17 cellular contexts compared by ENCODE assay signal in the genomic region with DNA sequence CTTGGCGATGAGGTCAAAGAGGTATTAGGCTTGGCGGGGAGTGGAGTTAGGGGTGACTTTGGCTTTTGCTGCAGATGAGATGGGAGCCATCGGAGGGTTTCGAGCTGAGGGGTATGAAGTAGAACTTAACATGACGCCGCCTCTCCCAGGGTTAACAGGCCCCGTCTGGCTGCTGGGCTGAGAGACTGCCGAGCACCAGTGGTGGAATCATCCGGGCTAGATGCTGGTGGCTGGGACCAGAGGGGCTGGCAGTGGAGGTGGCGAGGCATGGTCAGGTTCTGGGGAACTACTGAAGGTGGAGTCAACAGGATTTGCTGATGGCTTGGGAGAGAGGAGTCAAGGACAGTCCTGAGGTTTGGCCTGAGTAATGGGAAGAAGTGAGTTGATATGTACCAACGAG. TPM values are rescaled to one million over a fixed set of nuclear protein-coding genes. Genes with fewer than 3 reads are reported as not detected.
DNase-seq lines count a peak whose midpoint lies in the region; ATAC-seq and TF ChIP-seq lines count a peak whose summit lies in the region.
"Had no signal": no experiment of that assay in that cellular context is flagged by ENCODE, and none has a peak within 500 bp of the region (broad histone marks: within the 10 kb centered on the region; RNA-seq: fewer than 3 reads in every experiment).

No MANE protein-coding gene starts in this region.

- H4K5ac ChIP-seq in H9 (ENCODE audit: insufficient read length, low read depth, low read length) = no peak overlapping the region

- no peak overlapping the region for H2BK5ac ChIP-seq in H9 (ENCODE audit: insufficient read length, low read length)

- WGBS in tibial nerve, 2 donors = 88 to 89% methylated on average over 11 of the region's 11 CpGs
- WGBS in H9 (ENCODE audit: extremely low coverage, insufficient read length, low lambda C conversion rate) = no CpG with 5 or more reads among the region's 11 CpGs

- no peaks in the 10 kb centered on the region for H3K79me2 ChIP-seq in H9 (ENCODE audit: insufficient read depth, low read length)

- H3K27ac Mint-ChIP-seq in dendritic cell treated with granulocyte-macrophage colony-stimulating factor and Interleukin-4, amounts not matched to agents 40 ng/mL and 50 ng/mL, for 4 days = peak overlapping the region; percentile 48
- H3K27ac Mint-ChIP-seq in H9 = no peak overlapping the region
- H3K27ac Mint-ChIP-seq: activated CD4-positive, alpha-beta T cell treated with anti-CD3 and anti-CD28 coated beads, Interleukin-2, amount 10 ng/mL, durations not matched to agents 24 days and 14 days; natural killer cell had no signal

- no peaks in the 10 kb centered on the region for H4K20me1 ChIP-seq in H9 (ENCODE audit: control insufficient read depth, insufficient read depth, insufficient read length)

- peaks cover 7% of the 10 kb centered on the region for H3K27me3 Mint-ChIP-seq in dendritic cell treated with granulocyte-macrophage colony-stimulating factor and Interleukin-4, amounts not matched to agents 40 ng/mL and 50 ng/mL, for 4 days
- peaks cover 32% of the 10 kb centered on the region for H3K27me3 Mint-ChIP-seq in H9 (ENCODE audit: low read depth)

- DNase-seq in RWPE1 (ENCODE audit: low spot score) (no peak), tibial nerve (ENCODE audit: low spot score in 2 of 2) (no peak), H9 (no peak)
- no peak for DNase-seq in effector CD4-positive, alpha-beta T cell
- DNase-seq: activated CD4-positive, alpha-beta T cell treated with anti-CD3 and anti-CD28 coated beads, Interleukin-2, amount 10 ng/mL, durations not matched to agents 24 days and 14 days; activated gamma-delta T cell; DMS79; natural killer cell; NCI-H1417; NCI-H748 treated with DMSO at 0.1 percent for 48 hours; Peyer's patch had no signal

- H3K4me1 Mint-ChIP-seq in dendritic cell treated with granulocyte-macrophage colony-stimulating factor and Interleukin-4, amounts not matched to agents 40 ng/mL and 50 ng/mL, for 4 days (ENCODE audit: low read depth) = peaks cover 52% of the 10 kb centered on the region
- peaks cover 17 to 19% of the 10 kb centered on the region in 2 experiments for H3K4me1 Mint-ChIP-seq in H9

- H2AK5ac ChIP-seq in H9 (ENCODE audit: insufficient read length, low read length) = no peak overlapping the region

- H3K4me2 ChIP-seq in H9 (ENCODE audit: insufficient read depth, insufficient read length, low read length) = no peak overlapping the region

- H3K9me3 ChIP-seq in muscle layer of duodenum (ENCODE audit: control insufficient read depth in 1 of 2, low read length in 2 of 2) (no peaks in the 10 kb centered on the region), tibial nerve (no peaks in the 10 kb centered on the region), H9 (ENCODE audit: control insufficient read depth, low read depth, low read length) (no peaks in the 10 kb centered on the region)
- H3K9me3 ChIP-seq: Peyer's patch, psoas muscle had no signal

- CTCF ChIA-PET in RWPE1 (lab: Yijun Ruan, JAX) = interaction anchor here (0.6 to 1.0 kb wide), 3 partner anchors 43 to 200 kb away, joined by 3 to 6 read pairs (median 3); no protein-coding TSS in a partner anchor

- intact Hi-C loops in dendritic cell treated with granulocyte-macrophage colony-stimulating factor and Interleukin-4, amounts not matched to agents 40 ng/mL and 50 ng/mL, for 4 days (cut with micrococcal nuclease) = no loop called here

- TF ChIP-seq POLR2A in tibial nerve (IDR thresholded peaks at IDR 0.05) = no peak

- H2BK15ac ChIP-seq in H9 (ENCODE audit: low read depth, low read length) = no peak overlapping the region

- H3K4me1 ChIP-seq in muscle layer of duodenum (ENCODE audit: control insufficient read depth in 1 of 2, insufficient read depth in 2 of 2, low read length in 2 of 2) = peaks cover 9 to 42% of the 10 kb centered on the region in 2 donors
- peaks cover 0 to 63% (median 12%) of the 10 kb centered on the region in 4 donors for H3K4me1 ChIP-seq in tibial nerve
- no peaks in the 10 kb centered on the region for H3K4me1 ChIP-seq in H9 (ENCODE audit: insufficient read depth, low read length)

- peaks cover 10% of the 10 kb centered on the region for H3K23me2 ChIP-seq in H9 (ENCODE audit: insufficient read length, low read depth, low read length, poor library complexity, severe bottlenecking)

- peaks cover 16% of the 10 kb centered on the region for H3K36me3 Mint-ChIP-seq in dendritic cell treated with granulocyte-macrophage colony-stimulating factor and Interleukin-4, amounts not matched to agents 40 ng/mL and 50 ng/mL, for 4 days (ENCODE audit: low read depth)
- no peaks in the 10 kb centered on the region for H3K36me3 Mint-ChIP-seq in H9 (ENCODE audit: insufficient read depth in 1 of 3, low read depth in 3 of 3)
- H3K36me3 Mint-ChIP-seq: natural killer cell had no signal

- H3K36me3 ChIP-seq in muscle layer of duodenum (ENCODE audit: control insufficient read depth in 1 of 2, insufficient read depth in 2 of 2, low read length in 2 of 2) = no peaks in the 10 kb centered on the region
- no peaks in the 10 kb centered on the region for H3K36me3 ChIP-seq in tibial nerve
- H3K36me3 ChIP-seq: Peyer's patch had no signal

- no peak overlapping the region for H2BK20ac ChIP-seq in H9 (ENCODE audit: low read depth, low read length, poor library complexity, severe bottlenecking)

- no peak overlapping the region for H4K8ac ChIP-seq in H9 (replicated peaks; ENCODE audit: insufficient read length, low read depth, low read length)

- no peak overlapping the region for H3K9ac ChIP-seq in H9 (ENCODE audit: extremely low read depth, insufficient read length, low read length)

- H4K91ac ChIP-seq in H9 (ENCODE audit: insufficient read length, low read depth, low read length) = no peak overlapping the region

- no peak for TF ChIP-seq EP300 in tibial nerve (IDR thresholded peaks at IDR 0.05)

- no peak overlapping the region for H3K4ac ChIP-seq in H9 (ENCODE audit: low read depth, low read length)

- H3K9me3 Mint-ChIP-seq in dendritic cell treated with granulocyte-macrophage colony-stimulating factor and Interleukin-4, amounts not matched to agents 40 ng/mL and 50 ng/mL, for 4 days = no peaks in the 10 kb centered on the region
- no peaks in the 10 kb centered on the region for H3K9me3 Mint-ChIP-seq in H9
- H3K9me3 Mint-ChIP-seq: natural killer cell had no signal

- H3K23ac ChIP-seq in H9 (ENCODE audit: insufficient read length, low read depth, low read length) = no peak overlapping the region

- H3K14ac ChIP-seq in H9 (ENCODE audit: insufficient read depth, low read length) = no peak overlapping the region

- H2BK120ac ChIP-seq in H9 (ENCODE audit: low read depth, low read length, poor library complexity, severe bottlenecking) = no peak overlapping the region

- no peak for ATAC-seq in HG02852 (IDR thresholded peaks at IDR 0.05; ENCODE audit: unreplicated experiment)
- ATAC-seq: natural killer cell had no signal

- no peak overlapping the region for H3K18ac ChIP-seq in H9 (ENCODE audit: insufficient read length, low read depth, low read length)

- H3K56ac ChIP-seq in H9 (ENCODE audit: insufficient read length, low read depth, low read length) = no peak overlapping the region

- no peak overlapping the region for H2BK12ac ChIP-seq in H9 (ENCODE audit: insufficient read length, low read depth, low read length)

- H3K79me1 ChIP-seq in H9 (ENCODE audit: insufficient read depth, low read depth, low read length, poor library complexity, severe bottlenecking) = no peaks in the 10 kb centered on the region

- H3K4me3 ChIP-seq in muscle layer of duodenum (ENCODE audit: low read depth in 1 of 2, low read length in 2 of 2) = no peak overlapping the region
- H3K4me3 ChIP-seq in tibial nerve = no peak overlapping the region
- H3K4me3 ChIP-seq: Peyer's patch, psoas muscle had no signal

- H3T11ph ChIP-seq in H9 (ENCODE audit: low read length) = no peak overlapping the region

- POLR2A ChIA-PET in RWPE1 (lab: Yijun Ruan, JAX; ENCODE audit: low non-redundant PET) = no interaction called here

- TF ChIP-seq CTCF in RWPE1 (conservative IDR thresholded peaks at IDR 0.05; ENCODE audit: low read depth) (no peak), tibial nerve (IDR thresholded peaks at IDR 0.05) (no peak), H9 (conservative IDR thresholded peaks at IDR 0.05) (no peak)

- no peak overlapping the region for H2AFZ ChIP-seq in H9 (ENCODE audit: low read length)

- peak overlapping the region; percentile 98 for H3K27ac ChIP-seq in RWPE1
- H3K27ac ChIP-seq in muscle layer of duodenum (ENCODE audit: low read length) = peak overlapping the region; percentile 69
- peak overlapping the region in 3 of 4 donors; percentile 16 to 82 (median 77) for H3K27ac ChIP-seq in tibial nerve
- H3K27ac ChIP-seq in H9 (ENCODE audit: insufficient read length, low read depth, low read length) = no peak overlapping the region
- H3K27ac ChIP-seq: psoas muscle had no signal

- H3K27me3 ChIP-seq in muscle layer of duodenum (ENCODE audit: low read depth, low read length) (no peaks in the 10 kb centered on the region), tibial nerve (no peaks in the 10 kb centered on the region), H9 (ENCODE audit: insufficient read depth, low read length) (peaks cover 14% of the 10 kb centered on the region)
- H3K27me3 ChIP-seq: Peyer's patch had no signal

- no peak overlapping the region for H3K4me3 Mint-ChIP-seq in dendritic cell treated with granulocyte-macrophage colony-stimulating factor and Interleukin-4, amounts not matched to agents 40 ng/mL and 50 ng/mL, for 4 days
- no peak overlapping the region for H3K4me3 Mint-ChIP-seq in H9
- H3K4me3 Mint-ChIP-seq: activated CD4-positive, alpha-beta T cell treated with anti-CD3 and anti-CD28 coated beads, Interleukin-2, amount 10 ng/mL, durations not matched to agents 24 days and 14 days; natural killer cell had no signal

RNA-seq across cellular contexts. Expression of gene RFX2, which starts 4.9 kb away (rescaled TPM):
- 10 to 100 TPM; 12.6 to 17.3 (median 15.0) TPM for total RNA-seq in tibial nerve
- 2.9 and 3.7 TPM in 2 replicates for total RNA-seq in H9 (2021)

RNA-seq across cellular contexts. Expression of gene ACSBG2, which starts 30.0 kb away (rescaled TPM):
- total RNA-seq in tibial nerve = not detected
- not detected in 2 replicates for total RNA-seq in H9 (2021)
- total RNA-seq: activated CD4-positive, alpha-beta T cell treated with anti-CD3 and anti-CD28 coated beads, Interleukin-2, amount 10 ng/mL, durations not matched to agents 24 days and 14 days; HT1080; LHCN-M2; natural killer cell; psoas muscle had no signal
